In genomic region chr1:26321315-26322041, GRCh38 we compare ENCODE assay signal across 1 cellular context.
TF ChIP-seq lines count a peak whose summit lies in the region.

No MANE protein-coding gene starts in this region.

TF ChIP-seq in K562, 482 proteins besides CTCF, POLR2A, EP300 and RAD21 (continued from another document and continues in another):
- TF ChIP-seq, protein P1, sequence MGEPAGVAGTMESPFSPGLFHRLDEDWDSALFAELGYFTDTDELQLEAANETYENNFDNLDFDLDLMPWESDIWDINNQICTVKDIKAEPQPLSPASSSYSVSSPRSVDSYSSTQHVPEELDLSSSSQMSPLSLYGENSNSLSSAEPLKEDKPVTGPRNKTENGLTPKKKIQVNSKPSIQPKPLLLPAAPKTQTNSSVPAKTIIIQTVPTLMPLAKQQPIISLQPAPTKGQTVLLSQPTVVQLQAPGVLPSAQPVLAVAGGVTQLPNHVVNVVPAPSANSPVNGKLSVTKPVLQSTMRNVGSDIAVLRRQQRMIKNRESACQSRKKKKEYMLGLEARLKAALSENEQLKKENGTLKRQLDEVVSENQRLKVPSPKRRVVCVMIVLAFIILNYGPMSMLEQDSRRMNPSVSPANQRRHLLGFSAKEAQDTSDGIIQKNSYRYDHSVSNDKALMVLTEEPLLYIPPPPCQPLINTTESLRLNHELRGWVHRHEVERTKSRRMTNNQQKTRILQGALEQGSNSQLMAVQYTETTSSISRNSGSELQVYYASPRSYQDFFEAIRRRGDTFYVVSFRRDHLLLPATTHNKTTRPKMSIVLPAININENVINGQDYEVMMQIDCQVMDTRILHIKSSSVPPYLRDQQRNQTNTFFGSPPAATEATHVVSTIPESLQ (CRISPR knock-in tag; IDR thresholded peaks at IDR 0.05): no peak
- TF ChIP-seq NFE2L1 (tag; IDR thresholded peaks at IDR 0.05; ENCODE audit: borderline replicate concordance, low read depth) (no peak), MYNN (IDR thresholded peaks at IDR 0.05) (peak; percentile 65; the same call in 1 of the 2 replicates), MYNN (CRISPR knock-in tag; IDR thresholded peaks at IDR 0.05) (no peak), ZNF41 (CRISPR knock-in tag; conservative IDR thresholded peaks at IDR 0.05) (no peak), ZBTB5 (IDR thresholded peaks at IDR 0.05) (no peak), HMG20A (CRISPR knock-in tag; conservative IDR thresholded peaks at IDR 0.05) (no peak), HDAC2 (IDR thresholded peaks at IDR 0.05) (no peak), RBM25 (IDR thresholded peaks at IDR 0.05; ENCODE audit: low read depth, low read length, severe bottlenecking) (no peak), FOXA3 (CRISPR knock-in tag; conservative IDR thresholded peaks at IDR 0.05 in 1 of 2, IDR thresholded peaks at IDR 0.05 in 1 of 2) (no peak), CBX1 (IDR thresholded peaks at IDR 0.05; ENCODE audit: low read depth) (no peak), EZH2 (IDR thresholded peaks at IDR 0.05; ENCODE audit: borderline replicate concordance, low read depth, low read length) (no peak), GABPA (tag; conservative IDR thresholded peaks at IDR 0.05; ENCODE audit: low read depth) (no peak), NCOA1 (IDR thresholded peaks at IDR 0.05; ENCODE audit: low read depth) (peak; percentile 10; the same call in 1 of the 2 replicates), MEIS2 (IDR thresholded peaks at IDR 0.05; ENCODE audit: partially characterized antibody) (no peak), IFI16 (CRISPR knock-in tag; IDR thresholded peaks at IDR 0.05) (no peak), REST (CRISPR knock-in tag; IDR thresholded peaks at IDR 0.05; ENCODE audit: low read depth) (no peak), MCM3 (IDR thresholded peaks at IDR 0.05) (no peak), HMGN3 (IDR thresholded peaks at IDR 0.05; ENCODE audit: borderline replicate concordance, extremely low read depth, insufficient read length, low read depth, low read length) (no peak), RNF219 (CRISPR knock-in tag; IDR thresholded peaks at IDR 0.05) (no peak), MED1 (CRISPR knock-in tag; IDR thresholded peaks at IDR 0.05; ENCODE audit: borderline replicate concordance) (no peak), PTTG1 (tag; IDR thresholded peaks at IDR 0.05; ENCODE audit: low read depth) (no peak), KAT2B (IDR thresholded peaks at IDR 0.05; ENCODE audit: low read depth, low read length) (no peak), KDM5B (IDR thresholded peaks at IDR 0.05; ENCODE audit: insufficient replicate concordance, low read depth, low read length) (no peak), HDAC6 (IDR thresholded peaks at IDR 0.05; ENCODE audit: low read depth, low read length) (no peak), ZBTB8A (IDR thresholded peaks at IDR 0.05; ENCODE audit: partially characterized antibody) (no peak), ZNF584 (CRISPR knock-in tag; IDR thresholded peaks at IDR 0.05; ENCODE audit: low read depth) (no peak), NFXL1 (CRISPR knock-in tag; IDR thresholded peaks at IDR 0.05) (no peak), SIX5 (IDR thresholded peaks at IDR 0.05; ENCODE audit: borderline replicate concordance in 1 of 2, insufficient read depth in 1 of 2, low read depth in 1 of 2, low read length in 2 of 2) (no peak), POLR2G (IDR thresholded peaks at IDR 0.05; ENCODE audit: low read depth, low read length) (no peak), FOXO4 (CRISPR knock-in tag; IDR thresholded peaks at IDR 0.05) (no peak), PRDM10 (IDR thresholded peaks at IDR 0.05; ENCODE audit: partially characterized antibody) (no peak), ZNF445 (CRISPR knock-in tag; IDR thresholded peaks at IDR 0.05; ENCODE audit: low read depth) (no peak), MYC (IDR thresholded peaks at IDR 0.05; ENCODE audit: low read depth, low read length) (no peak), MYC (CRISPR knock-in tag; IDR thresholded peaks at IDR 0.05; ENCODE audit: borderline replicate concordance, low read depth) (no peak), CCAR2 (IDR thresholded peaks at IDR 0.05; ENCODE audit: low read depth, low read length) (0 out of 2 replicates have a peak, but pooled peaks have one; percentile 82), ZNF551 (CRISPR knock-in tag; IDR thresholded peaks at IDR 0.05) (no peak), PHF20 (IDR thresholded peaks at IDR 0.05; ENCODE audit: partially characterized antibody) (no peak), ZKSCAN1 (IDR thresholded peaks at IDR 0.05; ENCODE audit: low read depth, low read length) (0 out of 2 replicates have a peak, but pooled peaks have one; percentile 51), RBM34 (IDR thresholded peaks at IDR 0.05; ENCODE audit: borderline replicate concordance, insufficient read depth, low read length) (no peak), GATA2 (CRISPR knock-in tag; IDR thresholded peaks at IDR 0.05) (no peak), ZNF444 (CRISPR knock-in tag; IDR thresholded peaks at IDR 0.05) (no peak), ZNF583 (CRISPR knock-in tag; IDR thresholded peaks at IDR 0.05) (peak; percentile 49), ZNF76 (CRISPR knock-in tag; IDR thresholded peaks at IDR 0.05; ENCODE audit: borderline replicate concordance) (no peak), PYGO2 (tag; IDR thresholded peaks at IDR 0.05) (no peak), MCM5 (IDR thresholded peaks at IDR 0.05; ENCODE audit: low read depth) (no peak), SIN3B (IDR thresholded peaks at IDR 0.05; ENCODE audit: low read depth) (no peak), PHB2 (IDR thresholded peaks at IDR 0.05; ENCODE audit: low read depth) (no peak), NCOR1 (IDR thresholded peaks at IDR 0.05) (no peak), CBFA2T3 (IDR thresholded peaks at IDR 0.05) (no peak)
- TF ChIP-seq, protein P2, sequence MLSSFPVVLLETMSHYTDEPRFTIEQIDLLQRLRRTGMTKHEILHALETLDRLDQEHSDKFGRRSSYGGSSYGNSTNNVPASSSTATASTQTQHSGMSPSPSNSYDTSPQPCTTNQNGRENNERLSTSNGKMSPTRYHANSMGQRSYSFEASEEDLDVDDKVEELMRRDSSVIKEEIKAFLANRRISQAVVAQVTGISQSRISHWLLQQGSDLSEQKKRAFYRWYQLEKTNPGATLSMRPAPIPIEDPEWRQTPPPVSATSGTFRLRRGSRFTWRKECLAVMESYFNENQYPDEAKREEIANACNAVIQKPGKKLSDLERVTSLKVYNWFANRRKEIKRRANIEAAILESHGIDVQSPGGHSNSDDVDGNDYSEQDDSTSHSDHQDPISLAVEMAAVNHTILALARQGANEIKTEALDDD (IDR thresholded peaks at IDR 0.05): peak; percentile 19; the same call in 1 of the 2 replicates
- TF ChIP-seq, protein P3, sequence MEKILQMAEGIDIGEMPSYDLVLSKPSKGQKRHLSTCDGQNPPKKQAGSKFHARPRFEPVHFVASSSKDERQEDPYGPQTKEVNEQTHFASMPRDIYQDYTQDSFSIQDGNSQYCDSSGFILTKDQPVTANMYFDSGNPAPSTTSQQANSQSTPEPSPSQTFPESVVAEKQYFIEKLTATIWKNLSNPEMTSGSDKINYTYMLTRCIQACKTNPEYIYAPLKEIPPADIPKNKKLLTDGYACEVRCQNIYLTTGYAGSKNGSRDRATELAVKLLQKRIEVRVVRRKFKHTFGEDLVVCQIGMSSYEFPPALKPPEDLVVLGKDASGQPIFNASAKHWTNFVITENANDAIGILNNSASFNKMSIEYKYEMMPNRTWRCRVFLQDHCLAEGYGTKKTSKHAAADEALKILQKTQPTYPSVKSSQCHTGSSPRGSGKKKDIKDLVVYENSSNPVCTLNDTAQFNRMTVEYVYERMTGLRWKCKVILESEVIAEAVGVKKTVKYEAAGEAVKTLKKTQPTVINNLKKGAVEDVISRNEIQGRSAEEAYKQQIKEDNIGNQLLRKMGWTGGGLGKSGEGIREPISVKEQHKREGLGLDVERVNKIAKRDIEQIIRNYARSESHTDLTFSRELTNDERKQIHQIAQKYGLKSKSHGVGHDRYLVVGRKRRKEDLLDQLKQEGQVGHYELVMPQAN (IDR thresholded peaks at IDR 0.05; ENCODE audit: borderline replicate concordance): no peak
